23 cellular contexts compared by ENCODE assay signal in genomic region chr3:43340403-43340802, GRCh38.
"Had no signal": no experiment of that assay in that cellular context is flagged by ENCODE, and none has a peak within 500 bp of the region (broad histone marks: within the 10 kb centered on the region; RNA-seq: fewer than 3 reads in every experiment).

No MANE protein-coding gene starts in this region.

- H3K4me3 ChIP-seq: mucosa of descending colon, ovary, right atrium auricular region, spleen, transverse colon had no signal

- H3K36me3 ChIP-seq: ovary had no signal

- ATAC-seq: activated naive CD4-positive, alpha-beta T cell treated with anti-CD3 and anti-CD28 coated beads, Interleukin-2, amount 50 U/mL, for 72 hours; activated T-cell treated with anti-CD3 and anti-CD28 coated beads, Interleukin-2, amount 50 U/mL, for 72 hours; esophagus mucosa; mucosa of descending colon had no signal

- H3K4me3 Mint-ChIP-seq: activated CD4-positive, alpha-beta memory T cell treated with anti-CD3 and anti-CD28 coated beads for 36 hours; activated T-cell treated with anti-CD3 and anti-CD28 coated beads, Interleukin-2, amount 50 U/mL, for 72 hours; central memory CD8-positive, alpha-beta T cell; dendritic cell treated with granulocyte-macrophage colony-stimulating factor and Interleukin-4, amounts not matched to agents 40 ng/mL and 50 ng/mL, for 4 days; endodermal cell; nephron progenitor cell had no signal

- H3K4me1 Mint-ChIP-seq: endodermal cell, nephron progenitor cell had no signal

- H3K27ac Mint-ChIP-seq: activated CD4-positive, alpha-beta memory T cell treated with anti-CD3 and anti-CD28 coated beads for 36 hours; activated T-cell treated with anti-CD3 and anti-CD28 coated beads, Interleukin-2, amount 50 U/mL, for 72 hours; dendritic cell treated with granulocyte-macrophage colony-stimulating factor and Interleukin-4, amounts not matched to agents 40 ng/mL and 50 ng/mL, for 4 days; endodermal cell; nephron progenitor cell had no signal

- H3K27me3 Mint-ChIP-seq: activated CD4-positive, alpha-beta memory T cell treated with anti-CD3 and anti-CD28 coated beads for 36 hours; central memory CD8-positive, alpha-beta T cell; dendritic cell treated with granulocyte-macrophage colony-stimulating factor and Interleukin-4, amounts not matched to agents 40 ng/mL and 50 ng/mL, for 4 days had no signal

- DNase-seq: activated CD4-positive, alpha-beta memory T cell treated with anti-CD3 and anti-CD28 coated beads for 36 hours; activated CD4-positive, alpha-beta T cell treated with anti-CD3 and anti-CD28 coated beads for 48 hours; activated naive CD4-positive, alpha-beta T cell; activated T-cell treated with anti-CD3 and anti-CD28 coated beads, Interleukin-2, amount 50 U/mL, for 72 hours; amniotic stem cell; endodermal cell; foreskin fibroblast; head of caudate nucleus; hippocampal formation; mucosa of descending colon; nephron progenitor cell; ovary; spleen; stimulated activated CD4-positive, alpha-beta T cell treated with anti-CD3 and anti-CD28 coated beads, Interleukin-2, amount 100 ng/mL, for 48 hours; stimulated activated naive CD4-positive, alpha-beta T cell treated with Interleukin-2 at 50 U/mL for 16 hours; T-helper 1 cell; transverse colon had no signal

- H3K27me3 ChIP-seq: ovary, right atrium auricular region, spleen, transverse colon had no signal

- H3K27ac ChIP-seq: ovary, right atrium auricular region, transverse colon, VCaP had no signal
